2 cellular contexts compared by ENCODE assay signal in genomic region chr11:113946162-113946561, GRCh38. TPM values are rescaled to one million over a fixed set of nuclear protein-coding genes. Genes with fewer than 3 reads are reported as not detected.
"Had no signal": no experiment of that assay in that cellular context is flagged by ENCODE, and none has a peak within 500 bp of the region (broad histone marks: within the 10 kb centered on the region; RNA-seq: fewer than 3 reads in every experiment).

No MANE protein-coding gene starts in this region.

RNA-seq across cellular contexts. Expression of gene HTR3A, which starts 28.7 kb away (rescaled TPM):
- total RNA-seq: G401, GM12878 had no signal
- polyA plus RNA-seq: GM12878 had no signal

RNA-seq across cellular contexts. Expression of gene HTR3B, which starts 41.6 kb away (rescaled TPM):
- total RNA-seq: G401, GM12878 had no signal
- polyA plus RNA-seq: GM12878 had no signal
